In the genomic region with DNA sequence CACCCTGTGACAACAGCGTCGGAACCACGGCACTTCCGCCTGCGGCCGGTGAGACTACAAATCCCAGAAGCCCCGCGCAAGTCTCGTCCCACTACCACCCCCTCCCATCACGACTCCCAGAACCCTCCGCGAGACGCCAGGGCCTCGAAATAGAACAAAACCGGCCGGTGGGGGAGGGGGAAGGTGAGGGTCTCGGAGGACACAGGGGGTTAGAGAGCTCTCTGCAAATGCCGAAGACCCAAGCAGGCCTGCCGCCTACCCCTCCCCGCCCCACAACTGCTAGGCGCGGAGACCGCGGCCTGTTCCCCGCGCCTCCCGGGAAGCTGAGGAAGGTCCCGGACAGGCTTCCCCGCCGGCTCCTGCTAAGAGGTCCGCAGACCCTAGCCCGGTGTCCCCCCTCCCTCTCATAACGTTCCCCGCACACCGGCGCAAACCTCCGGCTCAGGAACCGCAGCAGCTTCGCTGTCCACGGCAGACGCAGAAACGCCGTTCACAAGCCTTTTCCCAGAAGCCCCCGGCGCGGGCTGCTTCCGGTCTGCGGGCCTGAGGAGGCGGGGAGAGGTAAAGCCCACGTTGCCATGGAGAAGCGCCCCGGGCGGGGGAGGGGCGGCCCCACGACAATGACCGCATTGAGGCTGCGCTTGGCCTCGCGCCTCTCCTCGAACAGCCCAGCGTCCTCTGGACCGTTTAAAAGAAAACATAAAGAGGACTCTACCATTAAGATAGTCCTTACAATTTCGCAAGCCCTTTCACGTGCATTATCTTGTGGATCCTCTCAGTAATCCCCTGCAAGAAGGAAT, we compare ENCODE assay signal across 8 cellular contexts. TPM values are rescaled to one million over a fixed set of nuclear protein-coding genes. Genes with fewer than 3 reads are reported as not detected.
DNase-seq lines count a peak whose midpoint lies in the region; ATAC-seq and TF ChIP-seq lines count a peak whose summit lies in the region.

A gene (minus strand): TSS at position 485 of the 800 bp plus-strand sequence. CDS start 3,770 bp downstream, outside the sequence.

- H3K27ac ChIP-seq in heart right ventricle, result peak within 1 kb of the TSS; percentile 97 to 100 (median 99)
- peak within 1 kb of the TSS; percentile 100 for H3K27ac ChIP-seq in upper lobe of right lung

- in situ Hi-C loops in GM13976 (cut with MboI; ENCODE audit: low sequenced_read_pairs, unreplicated experiment), result loop anchor here (10.0 kb wide), 1 partner anchor 109 kb away; no protein-coding TSS in a partner anchor

- H3K4me1 ChIP-seq in heart right ventricle, result peaks cover 0 to 54% (median 49%) of the 10 kb centered on the region in 9 donors
- H3K4me1 ChIP-seq in upper lobe of right lung, result peaks cover 23% of the 10 kb centered on the region

- DNase-seq in GM13976 (ENCODE audit: low spot score), result peak; percentile 97
- peak; percentile 96 for DNase-seq in NCI-H146 treated with DMSO at 0.1 percent for 48 hours (lab: John Stamatoyannopoulos, UW; ENCODE audit: unreplicated experiment)
- peak; percentile 87 for DNase-seq in amniotic epithelial cell (ENCODE audit: low read depth)
- DNase-seq in heart right ventricle, result peak; percentile 96 to 97
- DNase-seq in posterior vena cava (ENCODE audit: low spot score), result peak; percentile 99
- DNase-seq in upper lobe of right lung, result peak; percentile 98

- H3K4me3 ChIP-seq in heart right ventricle (peak within 1 kb of the TSS; percentile 82 to 99 (median 90)), upper lobe of right lung (peak within 1 kb of the TSS; percentile 96)

- WGBS in heart right ventricle, 2 donors, result 0% methylated on average over 64 of the region's 64 CpGs

- H3K36me3 ChIP-seq in heart right ventricle (peaks cover 0 to 36% (median 14%) of the 10 kb centered on the region in 9 donors), upper lobe of right lung (peaks cover 16% of the 10 kb centered on the region)

- TF ChIP-seq CTCF in GM13976 (IDR thresholded peaks at IDR 0.05; ENCODE audit: borderline replicate concordance, control extremely low read depth, extremely low read depth, insufficient read depth, missing control alignments) (no peak), heart right ventricle (IDR thresholded peaks at IDR 0.05) (no peak), upper lobe of right lung (IDR thresholded peaks at IDR 0.05) (no peak)

- ATAC-seq in HG02870 (IDR thresholded peaks at IDR 0.05; ENCODE audit: unreplicated experiment) (peak; percentile 85), heart right ventricle (peak; percentile 98 to 99 (median 98)), upper lobe of right lung (peak; percentile 98)

- intact Hi-C loops in T-helper 1 cell treated with Interleukin-12 subunit alpha and Interleukin-12 subunit beta and Interleukin-4 antibody, amounts not matched to agents 30 ng/mL and 1 ng/mL, for 36 hours (cut with micrococcal nuclease), result loop anchor here (1.0 to 5.0 kb wide), 19 partner anchors 9 to 785 kb away; a partner anchor contains a TSS
- intact Hi-C loops in heart right ventricle (cut with DNase I), result loop anchor here in 8 of 10 donors (1.0 to 10.0 kb wide), 9 partner anchors 49 to 339 kb away; a partner anchor contains a TSS
- intact Hi-C loops in posterior vena cava (cut with DNase I), result loop anchor here in 1 of 2 donors (10.0 kb wide), 1 partner anchor 99 kb away; a partner anchor contains a TSS
- intact Hi-C loops in upper lobe of right lung (cut with DNase I), result loop anchor here (10.0 kb wide), 1 partner anchor 109 kb away; no protein-coding TSS in a partner anchor

- H3K27me3 ChIP-seq in heart right ventricle (no peaks in the 10 kb centered on the region), upper lobe of right lung (no peaks in the 10 kb centered on the region)

- no peaks in the 10 kb centered on the region for H3K9me3 ChIP-seq in heart right ventricle
- H3K9me3 ChIP-seq in upper lobe of right lung, result no peaks in the 10 kb centered on the region

RNA-seq across cellular contexts. Expression of the gene that starts here (rescaled TPM):
- 63.9 and 66.5 TPM in 2 replicates for total RNA-seq in T-helper 1 cell treated with Interleukin-12 subunit alpha and Interleukin-12 subunit beta and Interleukin-4 antibody, amounts not matched to agents 30 ng/mL and 1 ng/mL, for 36 hours
- total RNA-seq in heart right ventricle (10 to 100 TPM; 41.1 to 55.1 (median 47.8) TPM), posterior vena cava (10 to 100 TPM; 36.3 to 43.8 TPM), upper lobe of right lung (54.7 TPM)
- 10 to 100 TPM; 10.3 to 17.8 TPM for polyA plus RNA-seq in heart right ventricle

Comparison
In these comparisons a context has a peak if more than half of its experiments do, and no peak if none do; other contexts are left out.
1. Peak in every context shown above with its lines: DNase-seq, ATAC-seq, H3K4me3 ChIP-seq and H3K27ac ChIP-seq.